Comparison of ENCODE assay signal across 17 cellular contexts in genomic region chr9:109893222-109893621, GRCh38.
A peak's percentile ranks its signal among the peaks of the same experiment; 100 is the strongest.
DNase-seq lines count a peak whose midpoint lies in the region; ATAC-seq and TF ChIP-seq lines count a peak whose summit lies in the region.
"Had no signal": no experiment of that assay in that cellular context is flagged by ENCODE, and none has a peak within 500 bp of the region (broad histone marks: within the 10 kb centered on the region; RNA-seq: fewer than 3 reads in every experiment).

No MANE protein-coding gene starts in this region.

- CTCF ChIA-PET in activated CD8-positive, alpha-beta T cell treated with anti-CD3 and anti-CD28 coated beads, Interleukin-2, amount 10 ng/mL, durations not matched to agents 7 days and 5 days (lab: Charles Lee) = interaction anchor here (1.6 kb wide), 1 partner anchor 10 kb away, joined by 7 read pairs; no protein-coding TSS in a partner anchor

- peaks cover 3% of the 10 kb centered on the region for H3K9me3 Mint-ChIP-seq in activated CD4-positive, alpha-beta T cell treated with anti-CD3 and anti-CD28 coated beads, Interleukin-2, amount 10 ng/mL, durations not matched to agents 24 days and 14 days
- no peaks in the 10 kb centered on the region for H3K9me3 Mint-ChIP-seq in activated CD8-positive, alpha-beta T cell treated with anti-CD3 and anti-CD28 coated beads, Interleukin-2, amount 10 ng/mL, durations not matched to agents 7 days and 5 days (ENCODE audit: insufficient read depth)

- no peak overlapping the region for H3K4me3 ChIP-seq in heart left ventricle
- H3K4me3 ChIP-seq: coronary artery, upper lobe of left lung had no signal

- 69 to 75% (median 73%) methylated on average over 4 of the region's 4 CpGs for WGBS in heart left ventricle, 4 donors

- TF ChIP-seq CTCF in heart left ventricle (IDR thresholded peaks at IDR 0.05) = no peak

- H3K27me3 Mint-ChIP-seq in activated CD4-positive, alpha-beta T cell treated with anti-CD3 and anti-CD28 coated beads, Interleukin-2, amount 10 ng/mL, durations not matched to agents 24 days and 14 days = no peaks in the 10 kb centered on the region
- H3K27me3 Mint-ChIP-seq in activated CD8-positive, alpha-beta T cell treated with anti-CD3 and anti-CD28 coated beads, Interleukin-2, amount 10 ng/mL, durations not matched to agents 7 days and 5 days (ENCODE audit: low read depth) = peaks cover 3% of the 10 kb centered on the region
- H3K27me3 Mint-ChIP-seq: activated naive CD8-positive, alpha-beta T cell had no signal

- H3K9me3 ChIP-seq in heart left ventricle = no peaks in the 10 kb centered on the region
- H3K9me3 ChIP-seq: Caco-2, upper lobe of left lung had no signal

- peak overlapping the region in 2 of 12 donors; percentile 26 to 50 for H3K27ac ChIP-seq in heart left ventricle
- H3K27ac ChIP-seq: coronary artery, upper lobe of left lung had no signal

- DNase-seq in activated CD4-positive, alpha-beta T cell treated with anti-CD3 and anti-CD28 coated beads, Interleukin-2, amount 10 ng/mL, durations not matched to agents 24 days and 14 days = no peak
- DNase-seq in activated CD4-positive, alpha-beta T cell treated with anti-CD3 and anti-CD28 coated beads for 48 hours = no peak
- DNase-seq in fibroblast of peridontal ligament (ENCODE audit: extremely low read depth) = peak; percentile 31
- no peak for DNase-seq in activated CD8-positive, alpha-beta T cell treated with anti-CD3 and anti-CD28 coated beads, Interleukin-2, amount 10 ng/mL, durations not matched to agents 7 days and 5 days
- DNase-seq in UCSD-AML1 (lab: John Stamatoyannopoulos, UW; ENCODE audit: unreplicated experiment) = no peak
- DNase-seq in heart left ventricle = no peak
- DNase-seq: 8988T; activated CD8-positive, alpha-beta memory T cell treated with anti-CD3 and anti-CD28 coated beads for 24 hours; Caco-2; midbrain; NCI-H1092 treated with DMSO at 0.1 percent for 48 hours; PC-3; upper lobe of left lung had no signal

- H3K4me3 Mint-ChIP-seq in activated CD4-positive, alpha-beta T cell treated with anti-CD3 and anti-CD28 coated beads, Interleukin-2, amount 10 ng/mL, durations not matched to agents 24 days and 14 days = peak overlapping the region; percentile 18
- H3K4me3 Mint-ChIP-seq in activated CD8-positive, alpha-beta T cell treated with anti-CD3 and anti-CD28 coated beads, Interleukin-2, amount 10 ng/mL, durations not matched to agents 7 days and 5 days = no peak overlapping the region
- H3K4me3 Mint-ChIP-seq: activated naive CD8-positive, alpha-beta T cell had no signal

- TF ChIP-seq POLR2A in heart left ventricle (IDR thresholded peaks at IDR 0.05) = no peak

- ATAC-seq in HG02642 (IDR thresholded peaks at IDR 0.05; ENCODE audit: poor library complexity, unreplicated experiment) (peak; percentile 39), HG03520 (IDR thresholded peaks at IDR 0.05; ENCODE audit: unreplicated experiment) (peak; percentile 40), heart left ventricle (no peak)
- no peak for ATAC-seq in activated CD8-positive, alpha-beta T cell treated with anti-CD3 and anti-CD28 coated beads, Interleukin-2, amount 10 ng/mL, durations not matched to agents 7 days and 5 days
- ATAC-seq: PC-3 had no signal

- H3K36me3 ChIP-seq in heart left ventricle = no peaks in the 10 kb centered on the region
- H3K36me3 ChIP-seq: upper lobe of left lung had no signal

- H3K27me3 ChIP-seq in heart left ventricle = no peaks in the 10 kb centered on the region
- H3K27me3 ChIP-seq: upper lobe of left lung had no signal

- H3K27ac Mint-ChIP-seq in activated CD4-positive, alpha-beta T cell treated with anti-CD3 and anti-CD28 coated beads, Interleukin-2, amount 10 ng/mL, durations not matched to agents 24 days and 14 days = peak overlapping the region; percentile 31
- no peak overlapping the region for H3K27ac Mint-ChIP-seq in activated CD8-positive, alpha-beta T cell treated with anti-CD3 and anti-CD28 coated beads, Interleukin-2, amount 10 ng/mL, durations not matched to agents 7 days and 5 days
- H3K27ac Mint-ChIP-seq: activated naive CD8-positive, alpha-beta T cell had no signal

- POLR2A ChIA-PET in activated CD8-positive, alpha-beta T cell treated with anti-CD3 and anti-CD28 coated beads, Interleukin-2, amount 10 ng/mL, durations not matched to agents 7 days and 5 days (lab: Charles Lee) = no interaction called here

- H3K4me1 ChIP-seq in heart left ventricle = peaks cover 0 to 49% (median 11%) of the 10 kb centered on the region in 12 donors
- H3K4me1 ChIP-seq: Caco-2 had no signal

- peaks cover 4% of the 10 kb centered on the region for H3K36me3 Mint-ChIP-seq in activated CD4-positive, alpha-beta T cell treated with anti-CD3 and anti-CD28 coated beads, Interleukin-2, amount 10 ng/mL, durations not matched to agents 24 days and 14 days (ENCODE audit: low read depth)
- no peaks in the 10 kb centered on the region for H3K36me3 Mint-ChIP-seq in activated CD8-positive, alpha-beta T cell treated with anti-CD3 and anti-CD28 coated beads, Interleukin-2, amount 10 ng/mL, durations not matched to agents 7 days and 5 days (ENCODE audit: low read depth)
- H3K36me3 Mint-ChIP-seq: activated naive CD8-positive, alpha-beta T cell had no signal

- peaks cover 56% of the 10 kb centered on the region for H3K4me1 Mint-ChIP-seq in activated CD4-positive, alpha-beta T cell treated with anti-CD3 and anti-CD28 coated beads, Interleukin-2, amount 10 ng/mL, durations not matched to agents 24 days and 14 days
- H3K4me1 Mint-ChIP-seq in activated CD8-positive, alpha-beta T cell treated with anti-CD3 and anti-CD28 coated beads, Interleukin-2, amount 10 ng/mL, durations not matched to agents 7 days and 5 days (ENCODE audit: low read depth) = peaks cover 27% of the 10 kb centered on the region

- intact Hi-C loops in activated CD4-positive, alpha-beta T cell treated with anti-CD3 and anti-CD28 coated beads, Interleukin-2, amount 10 ng/mL, durations not matched to agents 24 days and 14 days (cut with micrococcal nuclease) = no loop called here
- intact Hi-C loops in heart left ventricle (cut with DNase I) = loop anchor here in 5 of 10 donors (5.0 to 10.0 kb wide), 5 partner anchors 76 to 652 kb away; partner anchors contain the start of gene PALM2AKAP2 (in 1 of the 5)

Comparison
In these comparisons a context has a peak if more than half of its experiments do, and no peak if none do; other contexts are left out.
1. ATAC-seq: peak in HG02642 (single experiment) and HG03520 (single experiment); none in activated CD8-positive, alpha-beta T cell treated with anti-CD3 and anti-CD28 coated beads, Interleukin-2, amount 10 ng/mL, durations not matched to agents 7 days and 5 days (single experiment) and heart left ventricle (0 of 4).